Comparison of ENCODE assay signal across 2 cellular contexts in the genomic region with DNA sequence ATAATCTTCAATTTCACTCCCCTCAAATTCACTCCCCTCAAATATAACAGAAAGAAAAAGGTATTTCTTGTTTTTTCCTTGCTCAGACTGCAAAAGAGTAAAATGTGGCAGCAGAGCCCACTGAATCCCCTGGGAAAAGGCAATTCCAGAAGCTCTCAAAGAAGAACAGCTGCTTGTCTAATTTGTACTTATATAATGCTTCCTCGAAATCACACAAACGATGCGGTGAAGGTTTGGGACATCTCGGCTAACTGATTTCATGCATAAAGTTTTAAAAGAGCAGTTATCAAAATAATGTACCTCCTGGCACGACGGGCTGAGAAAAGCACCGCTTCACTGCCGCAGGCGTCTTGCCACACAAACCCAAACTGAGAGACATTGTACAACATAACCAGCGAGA.
TF ChIP-seq lines count a peak whose summit lies in the region.

No MANE protein-coding gene starts in this region.

TF ChIP-seq in K562, 482 proteins besides CTCF, POLR2A, EP300 and RAD21:
- no peak for TF ChIP-seq SREBF1 (IDR thresholded peaks at IDR 0.05; ENCODE audit: borderline replicate concordance, low read depth, low read length)
- TF ChIP-seq CEBPB (tag; IDR thresholded peaks at IDR 0.05), result no peak
- TF ChIP-seq MAFF (IDR thresholded peaks at IDR 0.05; ENCODE audit: low read length), result no peak

TF ChIP-seq in GM23338, 12 proteins besides CTCF, POLR2A, EP300 and RAD21:
- TF ChIP-seq ETS1 (IDR thresholded peaks at IDR 0.05) (no peak), ZNF114 (CRISPR knock-in tag; IDR thresholded peaks at IDR 0.05) (no peak), EZH2 (IDR thresholded peaks at IDR 0.05; ENCODE audit: low read depth, unreplicated experiment) (no peak), POLR2AphosphoS5 (IDR thresholded peaks at IDR 0.05; ENCODE audit: low read depth) (no peak), NANOG (IDR thresholded peaks at IDR 0.05; ENCODE audit: borderline replicate concordance) (no peak), CREB1 (CRISPR knock-in tag; IDR thresholded peaks at IDR 0.05; ENCODE audit: low read depth) (no peak), JUNB (IDR thresholded peaks at IDR 0.05; ENCODE audit: unreplicated experiment) (no peak), STAT1 (IDR thresholded peaks at IDR 0.05; ENCODE audit: unreplicated experiment) (no peak), ZNF462 (CRISPR knock-in tag; IDR thresholded peaks at IDR 0.05) (no peak), ZNF331 (CRISPR knock-in tag; IDR thresholded peaks at IDR 0.05; ENCODE audit: low read depth) (no peak), EZH2phosphoT487 (IDR thresholded peaks at IDR 0.05; ENCODE audit: unreplicated experiment) (no peak)
- TF ChIP-seq, protein P1, sequence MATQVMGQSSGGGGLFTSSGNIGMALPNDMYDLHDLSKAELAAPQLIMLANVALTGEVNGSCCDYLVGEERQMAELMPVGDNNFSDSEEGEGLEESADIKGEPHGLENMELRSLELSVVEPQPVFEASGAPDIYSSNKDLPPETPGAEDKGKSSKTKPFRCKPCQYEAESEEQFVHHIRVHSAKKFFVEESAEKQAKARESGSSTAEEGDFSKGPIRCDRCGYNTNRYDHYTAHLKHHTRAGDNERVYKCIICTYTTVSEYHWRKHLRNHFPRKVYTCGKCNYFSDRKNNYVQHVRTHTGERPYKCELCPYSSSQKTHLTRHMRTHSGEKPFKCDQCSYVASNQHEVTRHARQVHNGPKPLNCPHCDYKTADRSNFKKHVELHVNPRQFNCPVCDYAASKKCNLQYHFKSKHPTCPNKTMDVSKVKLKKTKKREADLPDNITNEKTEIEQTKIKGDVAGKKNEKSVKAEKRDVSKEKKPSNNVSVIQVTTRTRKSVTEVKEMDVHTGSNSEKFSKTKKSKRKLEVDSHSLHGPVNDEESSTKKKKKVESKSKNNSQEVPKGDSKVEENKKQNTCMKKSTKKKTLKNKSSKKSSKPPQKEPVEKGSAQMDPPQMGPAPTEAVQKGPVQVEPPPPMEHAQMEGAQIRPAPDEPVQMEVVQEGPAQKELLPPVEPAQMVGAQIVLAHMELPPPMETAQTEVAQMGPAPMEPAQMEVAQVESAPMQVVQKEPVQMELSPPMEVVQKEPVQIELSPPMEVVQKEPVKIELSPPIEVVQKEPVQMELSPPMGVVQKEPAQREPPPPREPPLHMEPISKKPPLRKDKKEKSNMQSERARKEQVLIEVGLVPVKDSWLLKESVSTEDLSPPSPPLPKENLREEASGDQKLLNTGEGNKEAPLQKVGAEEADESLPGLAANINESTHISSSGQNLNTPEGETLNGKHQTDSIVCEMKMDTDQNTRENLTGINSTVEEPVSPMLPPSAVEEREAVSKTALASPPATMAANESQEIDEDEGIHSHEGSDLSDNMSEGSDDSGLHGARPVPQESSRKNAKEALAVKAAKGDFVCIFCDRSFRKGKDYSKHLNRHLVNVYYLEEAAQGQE (IDR thresholded peaks at IDR 0.05; ENCODE audit: unreplicated experiment), result no peak
